13 cellular contexts compared by ENCODE assay signal in the genomic region with DNA sequence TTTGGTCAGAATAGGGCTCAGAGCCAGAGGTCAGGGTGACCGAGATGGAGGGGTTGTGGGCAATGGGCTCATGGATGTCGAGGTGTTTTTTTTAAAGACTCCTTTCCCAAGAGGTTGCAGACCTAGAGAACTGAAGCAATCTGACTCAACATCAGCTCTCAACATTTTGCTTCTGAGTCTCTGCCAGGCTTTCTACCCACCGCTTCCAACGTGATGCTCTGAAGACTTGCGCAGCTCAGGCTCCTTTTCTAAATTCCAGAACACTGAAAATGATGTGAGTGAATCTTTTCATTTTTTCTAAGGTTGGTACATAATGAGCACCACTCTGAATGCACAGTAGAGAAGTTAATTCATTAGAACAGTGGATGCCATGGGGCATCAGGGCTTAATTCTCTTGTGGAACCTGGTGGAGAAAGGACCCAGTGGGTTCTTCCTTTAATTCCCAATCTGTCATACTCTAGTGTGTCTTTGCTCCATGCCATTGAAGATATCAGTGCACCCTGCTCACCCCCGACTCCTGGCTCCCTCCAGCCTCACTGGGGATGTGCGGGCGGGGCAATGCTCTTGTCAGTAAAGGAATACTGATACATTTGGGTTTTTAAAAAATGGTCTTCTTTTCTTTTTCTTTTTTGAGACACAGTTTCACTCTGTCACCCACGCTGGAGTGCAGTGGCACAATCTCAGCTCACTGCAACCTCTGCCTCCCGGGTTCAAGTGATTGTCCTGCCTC. TPM values are rescaled to one million over a fixed set of nuclear protein-coding genes. Genes with fewer than 3 reads are reported as not detected.
A peak's percentile ranks its signal among the peaks of the same experiment; 100 is the strongest.
DNase-seq lines count a peak whose midpoint lies in the region; ATAC-seq and TF ChIP-seq lines count a peak whose summit lies in the region.
"Had no signal": no experiment of that assay in that cellular context is flagged by ENCODE, and none has a peak within 500 bp of the region (broad histone marks: within the 10 kb centered on the region; RNA-seq: fewer than 3 reads in every experiment).

No MANE protein-coding gene starts in this region.

- H2AK5ac ChIP-seq in IMR-90 (ENCODE audit: low read depth, low read length), result no peak overlapping the region; the same call in 1 of the 2 replicates
- no peak overlapping the region for H2AK5ac ChIP-seq in mesenchymal stem cell (ENCODE audit: low read length, severe bottlenecking)

- H2BK20ac ChIP-seq in IMR-90 (ENCODE audit: low read depth, low read length), result 0 out of 2 replicates have a peak overlapping the region, but pooled peaks have one; percentile 22

- H3K18ac ChIP-seq in IMR-90 (ENCODE audit: low read depth, low read length) (no peak overlapping the region), mesenchymal stem cell (ENCODE audit: low read depth in 1 of 2, low read length in 2 of 2) (no peak overlapping the region)

- H3K9me1 ChIP-seq in IMR-90 (ENCODE audit: insufficient read depth, low read length), result no peaks in the 10 kb centered on the region

- intact Hi-C loops in IMR-90 (cut with micrococcal nuclease), result no loop called here

- H3K4me2 ChIP-seq in IMR-90 (ENCODE audit: low read depth, low read length), result no peak overlapping the region
- H3K4me2 ChIP-seq in mesenchymal stem cell (ENCODE audit: low read length, poor library complexity, severe bottlenecking), result no peak overlapping the region
- H3K4me2 ChIP-seq in smooth muscle cell, result no peak overlapping the region
- H3K4me2 ChIP-seq: BLaER1, KMS-11 had no signal

- ATAC-seq in IMR-90 (ENCODE audit: low read depth) (no peak), HG03025 (IDR thresholded peaks at IDR 0.05; ENCODE audit: low FRiP score, unreplicated experiment) (no peak)
- ATAC-seq: GM12878 had no signal

- H2BK5ac ChIP-seq in IMR-90 (ENCODE audit: low read depth, low read length, poor library complexity, severe bottlenecking) (no peak overlapping the region), mesenchymal stem cell (ENCODE audit: low read depth, low read length, poor library complexity, severe bottlenecking) (no peak overlapping the region)

- H4K20me1 ChIP-seq in IMR-90 (ENCODE audit: insufficient read depth, low read length), result no peaks in the 10 kb centered on the region
- H4K20me1 ChIP-seq in smooth muscle cell (ENCODE audit: low read depth), result no peaks in the 10 kb centered on the region
- H4K20me1 ChIP-seq: BLaER1 had no signal

- H3K27me3 ChIP-seq in IMR-90 (ENCODE audit: control insufficient read depth, insufficient read depth, low read length) (no peaks in the 10 kb centered on the region), mesenchymal stem cell (ENCODE audit: control insufficient read depth in 1 of 2, insufficient read depth in 1 of 2, low read length in 2 of 2) (no peaks in the 10 kb centered on the region), smooth muscle cell (ENCODE audit: low read depth) (no peaks in the 10 kb centered on the region)
- H3K27me3 ChIP-seq: BLaER1 had no signal

- no peak for TF ChIP-seq RAD21 in IMR-90 (IDR thresholded peaks at IDR 0.05; ENCODE audit: low read length)

- TF ChIP-seq POLR2A in IMR-90 (IDR thresholded peaks at IDR 0.05; ENCODE audit: low read depth, low read length), result no peak

- H4K8ac ChIP-seq in IMR-90 (ENCODE audit: low read depth in 2 of 2, low read length in 2 of 2), result no peak overlapping the region
- no peak overlapping the region for H4K8ac ChIP-seq in mesenchymal stem cell (ENCODE audit: low read length)

- H3K4me1 ChIP-seq in IMR-90 (ENCODE audit: control insufficient read depth, insufficient read depth, low read length) (peaks cover 4% of the 10 kb centered on the region; the same call in 1 of the 2 replicates), mesenchymal stem cell (ENCODE audit: control insufficient read depth, insufficient read depth, low read depth, low read length) (no peaks in the 10 kb centered on the region), smooth muscle cell (ENCODE audit: low read depth) (peaks cover 6% of the 10 kb centered on the region)
- H3K4me1 ChIP-seq: BLaER1 had no signal

- TF ChIP-seq CTCF in IMR-90 (conservative IDR thresholded peaks at IDR 0.05; ENCODE audit: low read depth, low read length) (no peak), smooth muscle cell (IDR thresholded peaks at IDR 0.05; ENCODE audit: borderline replicate concordance, insufficient read depth, poor library complexity, severe bottlenecking) (no peak)

- H3K79me2 ChIP-seq in smooth muscle cell (ENCODE audit: low read depth), result no peaks in the 10 kb centered on the region

- H3K79me1 ChIP-seq in IMR-90 (ENCODE audit: low read depth in 1 of 2, low read length in 2 of 2) (no peaks in the 10 kb centered on the region), mesenchymal stem cell (replicated peaks; ENCODE audit: low read length, poor library complexity, severe bottlenecking) (no peaks in the 10 kb centered on the region)

- H3K9me3 ChIP-seq in IMR-90 (ENCODE audit: control insufficient read depth, insufficient read depth, low read length) (no peaks in the 10 kb centered on the region), mesenchymal stem cell (ENCODE audit: control insufficient read depth, low read length) (no peaks in the 10 kb centered on the region), smooth muscle cell (replicated peaks; ENCODE audit: low read depth) (no peaks in the 10 kb centered on the region)
- H3K9me3 ChIP-seq: BLaER1 had no signal

- no peak overlapping the region for H2BK12ac ChIP-seq in mesenchymal stem cell (ENCODE audit: low read length in 2 of 2)

- H4K5ac ChIP-seq in IMR-90 (ENCODE audit: low read depth, low read length), result no peak overlapping the region

- CTCF ChIA-PET in IMR-90 (lab: Yijun Ruan, JAX), result interaction anchor here (0.6 kb wide), 1 partner anchor 14 kb away, joined by 4 read pairs; no protein-coding TSS in a partner anchor

- POLR2A ChIA-PET in IMR-90 (lab: Charles Lee; ENCODE audit: unreplicated experiment), result interaction anchor here (0.7 kb wide), 1 partner anchor 333 kb away, joined by 3 read pairs; no protein-coding TSS in a partner anchor

- H3K36me3 ChIP-seq in IMR-90 (ENCODE audit: control insufficient read depth, insufficient read depth, low read length) (no peaks in the 10 kb centered on the region), mesenchymal stem cell (ENCODE audit: control insufficient read depth in 1 of 2, insufficient read depth in 2 of 2, low read depth in 1 of 2, low read length in 2 of 2) (no peaks in the 10 kb centered on the region), smooth muscle cell (ENCODE audit: low read depth) (no peaks in the 10 kb centered on the region)
- H3K36me3 ChIP-seq: BLaER1 had no signal

- in situ Hi-C loops in IMR-90 (cut with MboI; ENCODE audit: low sequenced_read_pairs), result no loop called here

- WGBS in IMR-90 (ENCODE audit: extremely low coverage in 2 of 2, insufficient read length in 1 of 2), 2 experiments, result no CpG with 5 or more reads among the region's 10 CpGs
- WGBS in mesenchymal stem cell, result 94% methylated on average over 4 of the region's 10 CpGs
- 96% methylated on average over 10 of the region's 10 CpGs for WGBS in smooth muscle cell (ENCODE audit: low lambda C conversion rate)

- H2AFZ ChIP-seq in IMR-90 (replicated peaks; ENCODE audit: low read length, poor library complexity) (no peak overlapping the region), mesenchymal stem cell (ENCODE audit: low read depth, low read length) (no peak overlapping the region), smooth muscle cell (ENCODE audit: low read depth) (no peak overlapping the region)

- H3K4me3 ChIP-seq in IMR-90 (ENCODE audit: insufficient read depth, low read depth, low read length) (no peak overlapping the region), mesenchymal stem cell (ENCODE audit: insufficient read depth in 1 of 2, low read depth in 1 of 2, low read length in 2 of 2) (no peak overlapping the region), smooth muscle cell (no peak overlapping the region)
- H3K4me3 ChIP-seq: BLaER1, GM12878 had no signal

- no peak overlapping the region for H3K56ac ChIP-seq in IMR-90 (ENCODE audit: extremely low read depth, insufficient read depth, low read length)

- no TSS peak for BruUV-seq in IMR-90 (replicated peaks; lab: Mats Ljungman, UMichigan)

- H3K9ac ChIP-seq in IMR-90 (ENCODE audit: low read depth, low read length) (no peak overlapping the region), mesenchymal stem cell (ENCODE audit: low read length) (no peak overlapping the region), smooth muscle cell (ENCODE audit: low read depth) (no peak overlapping the region)
- H3K9ac ChIP-seq: BLaER1, KMS-11 had no signal

- H2BK120ac ChIP-seq in IMR-90 (ENCODE audit: low read depth, low read length) (no peak overlapping the region), mesenchymal stem cell (ENCODE audit: low read depth, low read length) (peak overlapping the region; percentile 61)

- H3K14ac ChIP-seq in IMR-90 (replicated peaks; ENCODE audit: low read depth, low read length) (no peak overlapping the region), mesenchymal stem cell (ENCODE audit: low read length in 2 of 2) (no peak overlapping the region)

- H3K23ac ChIP-seq in IMR-90 (ENCODE audit: low read depth, low read length) (peak overlapping the region; percentile 12; the same call in 1 of the 2 replicates), mesenchymal stem cell (ENCODE audit: low read length in 2 of 2) (no peak overlapping the region)

- DNase-seq in Ammon's horn (ENCODE audit: low spot score) (peak; percentile 31), IMR-90 (no peak), mesenchymal stem cell (no peak), smooth muscle cell (lab: John Stamatoyannopoulos, UW; ENCODE audit: unreplicated experiment) (no peak), DMS79 treated with DMSO at 0.1 percent for 48 hours (lab: John Stamatoyannopoulos, UW) (no peak)
- no peak for DNase-seq in stimulated activated CD4-positive, alpha-beta T cell treated with anti-CD3 and anti-CD28 coated beads, Interleukin-12 subunit alpha, Interleukin-12 subunit beta, amount 100 ng/mL, for 4 hours
- DNase-seq: DMS53, HCEC 1CT had no signal

- H2AK9ac ChIP-seq in IMR-90 (replicated peaks; ENCODE audit: low read depth, low read length, poor library complexity), result no peak overlapping the region

- no peak overlapping the region for H4K91ac ChIP-seq in IMR-90 (ENCODE audit: insufficient read depth, low read depth, low read length)
- peak overlapping the region; percentile 27 for H4K91ac ChIP-seq in mesenchymal stem cell (ENCODE audit: low read length)

- peaks cover 3% of the 10 kb centered on the region for H3F3A ChIP-seq in smooth muscle cell (ENCODE audit: low read depth)

- H3K27ac ChIP-seq in IMR-90 (ENCODE audit: insufficient read depth, low read length) (no peak overlapping the region), mesenchymal stem cell (ENCODE audit: low read length, poor library complexity, severe bottlenecking) (no peak overlapping the region), smooth muscle cell (ENCODE audit: low read depth) (peak overlapping the region; percentile 9)
- H3K27ac ChIP-seq: 22Rv1, BLaER1, KMS-11 had no signal

- H2BK15ac ChIP-seq in IMR-90 (ENCODE audit: low read depth, low read length) (no peak overlapping the region), mesenchymal stem cell (ENCODE audit: low read depth, poor library complexity, severe bottlenecking) (no peak overlapping the region)

- no peak overlapping the region for H3K4ac ChIP-seq in IMR-90 (ENCODE audit: low read depth, low read length)
- no peak overlapping the region for H3K4ac ChIP-seq in mesenchymal stem cell (ENCODE audit: low read depth in 1 of 2, low read length in 2 of 2)

- dilution Hi-C loops in IMR-90 (cut with HindIII; ENCODE audit: low sequenced_read_pairs, unreplicated experiment), result no loop called here

RNA-seq across cellular contexts. Expression of a gene that starts 17.0 kb away (rescaled TPM):
- total RNA-seq in IMR-90 (2012; rRNA removed), result 51.8 and 53.0 TPM in 2 replicates
- 22.5 and 23.3 TPM in 2 replicates for polyA plus RNA-seq in IMR-90 (2012; rRNA removed)
- polyA plus RNA-seq in IMR-90 (2012; cell fraction: cytosol; rRNA removed), result 8.8 and 10.9 TPM in 2 replicates
- 8.3 and 25.8 TPM in 2 replicates for polyA plus RNA-seq in IMR-90 (2012; cell fraction: nucleus; rRNA removed; ENCODE audit: low replicate concordance)
- 34.7 TPM for polyA plus RNA-seq in mesenchymal stem cell (2013, experiment 1 of 2)
- 33.3 TPM for polyA plus RNA-seq in mesenchymal stem cell (2013, experiment 2 of 2)
- 28.4 and 31.9 TPM in 2 replicates for total RNA-seq in smooth muscle cell
- 10.4 and 15.9 TPM in 2 replicates for polyA plus RNA-seq in smooth muscle cell
